8 cellular contexts compared by ENCODE assay signal in genomic region chr15:45586990-45587860, GRCh38. TPM values are rescaled to one million over a fixed set of nuclear protein-coding genes. Genes with fewer than 3 reads are reported as not detected.
A peak's percentile ranks its signal among the peaks of the same experiment; 100 is the strongest.
DNase-seq lines count a peak whose midpoint lies in the region; ATAC-seq, FAIRE-seq and TF ChIP-seq lines count a peak whose summit lies in the region.

A gene with protein sequence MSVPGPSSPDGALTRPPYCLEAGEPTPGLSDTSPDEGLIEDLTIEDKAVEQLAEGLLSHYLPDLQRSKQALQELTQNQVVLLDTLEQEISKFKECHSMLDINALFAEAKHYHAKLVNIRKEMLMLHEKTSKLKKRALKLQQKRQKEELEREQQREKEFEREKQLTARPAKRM (plus strand): TSS chr15:45587379. CDS start chr15:45587444, 65 bp downstream.

- peak; percentile 29; the same call in 1 of the 2 replicates for TF ChIP-seq RAD21 in HepG2 (CRISPR knock-in tag; IDR thresholded peaks at IDR 0.05)

- FAIRE-seq in HepG2 (lab: Jason Lieb, UNC) = peak; percentile 89

- POLR2A ChIA-PET in HepG2 (lab: Yijun Ruan, JAX) = interaction anchor here (0.6 to 2.8 kb wide), 15 partner anchors 9 to 387 kb away, joined by 3 to 27 read pairs (median 4); partner anchors contain the start of genes SLC30A4 and SQOR

- peak; percentile 79 to 84; a peak in 3 of 4 replicates for TF ChIP-seq POLR2A in HepG2 (IDR thresholded peaks at IDR 0.05; ENCODE audit: insufficient read depth in 1 of 2, low read depth in 2 of 2, low read length in 2 of 2)

- DNase-seq in GM19240 (ENCODE audit: insufficient read length, low spot score) (peak; percentile 64), NCI-H69 (lab: John Stamatoyannopoulos, UW) (peak; percentile 96), dermis blood vessel endothelial cell (peak; percentile 94), HepG2 (ENCODE audit: low spot score) (peak; percentile 91)
- peak; percentile 79 to 81 for DNase-seq in activated CD4-positive, alpha-beta T cell treated with anti-CD3 and anti-CD28 coated beads, Interleukin-2, amount 50 U/mL, for 4 hours
- DNase-seq in stimulated activated CD4-positive, alpha-beta T cell treated with anti-CD3 and anti-CD28 coated beads, Interleukin-4, amount 100 ng/mL, for 1 hour = peak; percentile 86

- TF ChIP-seq CTCF in HepG2 (CRISPR knock-in tag; IDR thresholded peaks at IDR 0.05) = no peak

- H3K4me2 ChIP-seq in BLaER1 = peak within 1 kb of the TSS; percentile 91
- H3K4me2 ChIP-seq in HepG2 (ENCODE audit: low read depth, low read length) = peak within 1 kb of the TSS; percentile 91

- 0% methylated on average over 11 of the region's 68 CpGs for WGBS in HepG2 (ENCODE audit: low lambda C conversion rate)

- TF ChIP-seq EP300 in HepG2 (IDR thresholded peaks at IDR 0.05; ENCODE audit: low read depth in 2 of 2, low read length in 2 of 2) (0 out of 4 replicates have a peak, but pooled peaks have one; percentile 8 to 17), HepG2 (CRISPR knock-in tag; IDR thresholded peaks at IDR 0.05; ENCODE audit: borderline replicate concordance) (no peak; the same call in 1 of the 2 replicates)

- no TSS peak for BruUV-seq in HepG2 (replicated peaks; lab: Mats Ljungman, UMichigan)

- peak within 1 kb of the TSS; percentile 43 for H2AFZ ChIP-seq in HepG2 (ENCODE audit: low read length)

- peaks cover 45% of the 10 kb centered on the region for H3K79me2 ChIP-seq in HepG2 (ENCODE audit: insufficient read depth, low read length)

- H3K27ac ChIP-seq in BLaER1 (peak within 1 kb of the TSS; percentile 96), HepG2 (ENCODE audit: extremely low read length, insufficient read depth, low read length) (peak within 1 kb of the TSS; percentile 97)

- CTCF ChIA-PET in HepG2 (lab: Yijun Ruan, JAX; ENCODE audit: low intra/inter-chr PET ratio, low total read pairs) = interaction anchor here (0.6 kb wide), 1 partner anchor 377 kb away, joined by 3 read pairs; no protein-coding TSS in a partner anchor

- ATAC-seq in HG03460 (IDR thresholded peaks at IDR 0.05; ENCODE audit: unreplicated experiment) = peak; percentile 75
- peak; percentile 97 for ATAC-seq in HepG2

- H3K4me3 ChIP-seq in BLaER1 (peak within 1 kb of the TSS; percentile 84), HepG2 (replicated peaks in 1 of 3; ENCODE audit: insufficient read depth in 1 of 3, low read depth in 2 of 3, low read length in 3 of 3) (peak within 1 kb of the TSS; percentile 81 to 96 (median 82))

- H3K9ac ChIP-seq in BLaER1 (peak within 1 kb of the TSS; percentile 92), HepG2 (ENCODE audit: insufficient read depth, low read depth, low read length) (peak within 1 kb of the TSS; percentile 96)

- H4K20me1 ChIP-seq in BLaER1 (peaks cover 14% of the 10 kb centered on the region), HepG2 (ENCODE audit: insufficient read depth, low read length) (no peaks in the 10 kb centered on the region; the same call in 1 of the 2 replicates)

- intact Hi-C loops in HepG2 (cut with micrococcal nuclease; ENCODE audit: unreplicated experiment) = loop anchor here (1.0 to 10.0 kb wide), 3 partner anchors 48 to 385 kb away; partner anchors contain the start of gene SQOR

- H3K4me1 ChIP-seq in BLaER1 (peaks cover 44% of the 10 kb centered on the region), HepG2 (ENCODE audit: insufficient read depth, low read length) (peaks cover 33% of the 10 kb centered on the region)

- 0 out of 2 replicates have a peak, but pooled peaks cover 4% of the 10 kb centered on the region for H3K9me3 ChIP-seq in BLaER1
- no peaks in the 10 kb centered on the region for H3K9me3 ChIP-seq in HepG2 (ENCODE audit: low read length)

- H3K36me3 ChIP-seq in BLaER1 = peaks cover 10% of the 10 kb centered on the region
- peaks cover 0 to 3% of the 10 kb centered on the region in 2 experiments; a peak in 1 of 5 replicates for H3K36me3 ChIP-seq in HepG2 (replicated peaks in 1 of 2; ENCODE audit: control insufficient read depth in 1 of 2, insufficient read depth in 2 of 2, low read length in 2 of 2)

- in situ Hi-C loops in HepG2 (cut with HindIII; ENCODE audit: extremely low pct_ligation_motif_present, low pct_unique_long_range_greater_than_20kb) = loop anchor here (5.0 kb wide), 1 partner anchor 185 kb away; a partner anchor contains a TSS

- H3K27me3 ChIP-seq in BLaER1 (no peaks in the 10 kb centered on the region), HepG2 (ENCODE audit: control insufficient read depth in 1 of 2, insufficient read depth in 2 of 2, low read length in 2 of 2) (no peaks in the 10 kb centered on the region; a peak in 1 of 5 replicates)

TF ChIP-seq in HepG2, 621 proteins besides CTCF, POLR2A, EP300 and RAD21 (continues in another document):
- TF ChIP-seq, protein P1, sequence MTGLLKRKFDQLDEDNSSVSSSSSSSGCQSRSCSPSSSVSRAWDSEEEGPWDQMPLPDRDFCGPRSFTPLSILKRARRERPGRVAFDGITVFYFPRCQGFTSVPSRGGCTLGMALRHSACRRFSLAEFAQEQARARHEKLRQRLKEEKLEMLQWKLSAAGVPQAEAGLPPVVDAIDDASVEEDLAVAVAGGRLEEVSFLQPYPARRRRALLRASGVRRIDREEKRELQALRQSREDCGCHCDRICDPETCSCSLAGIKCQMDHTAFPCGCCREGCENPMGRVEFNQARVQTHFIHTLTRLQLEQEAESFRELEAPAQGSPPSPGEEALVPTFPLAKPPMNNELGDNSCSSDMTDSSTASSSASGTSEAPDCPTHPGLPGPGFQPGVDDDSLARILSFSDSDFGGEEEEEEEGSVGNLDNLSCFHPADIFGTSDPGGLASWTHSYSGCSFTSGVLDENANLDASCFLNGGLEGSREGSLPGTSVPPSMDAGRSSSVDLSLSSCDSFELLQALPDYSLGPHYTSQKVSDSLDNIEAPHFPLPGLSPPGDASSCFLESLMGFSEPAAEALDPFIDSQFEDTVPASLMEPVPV (CRISPR knock-in tag; IDR thresholded peaks at IDR 0.05) = peak; percentile 94
- TF ChIP-seq, protein P2, sequence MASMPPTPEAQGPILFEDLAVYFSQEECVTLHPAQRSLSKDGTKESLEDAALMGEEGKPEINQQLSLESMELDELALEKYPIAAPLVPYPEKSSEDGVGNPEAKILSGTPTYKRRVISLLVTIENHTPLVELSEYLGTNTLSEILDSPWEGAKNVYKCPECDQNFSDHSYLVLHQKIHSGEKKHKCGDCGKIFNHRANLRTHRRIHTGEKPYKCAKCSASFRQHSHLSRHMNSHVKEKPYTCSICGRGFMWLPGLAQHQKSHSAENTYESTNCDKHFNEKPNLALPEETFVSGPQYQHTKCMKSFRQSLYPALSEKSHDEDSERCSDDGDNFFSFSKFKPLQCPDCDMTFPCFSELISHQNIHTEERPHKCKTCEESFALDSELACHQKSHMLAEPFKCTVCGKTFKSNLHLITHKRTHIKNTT (CRISPR knock-in tag; IDR thresholded peaks at IDR 0.05) = no peak
- TF ChIP-seq CBFB (CRISPR knock-in tag; IDR thresholded peaks at IDR 0.05) (peak; percentile 49), ZSCAN22 (CRISPR knock-in tag; IDR thresholded peaks at IDR 0.05) (no peak), CBX2 (IDR thresholded peaks at IDR 0.05; ENCODE audit: low read depth, low read length) (no peak), CBX2 (CRISPR knock-in tag; IDR thresholded peaks at IDR 0.05; ENCODE audit: low read depth) (no peak), MYPOP (CRISPR knock-in tag; IDR thresholded peaks at IDR 0.05) (peak; percentile 72), DNMT1 (CRISPR knock-in tag; IDR thresholded peaks at IDR 0.05) (no peak; the same call in 1 of the 2 replicates), TCF12 (IDR thresholded peaks at IDR 0.05) (no peak), TCF12 (CRISPR knock-in tag; IDR thresholded peaks at IDR 0.05) (no peak), ZNF34 (CRISPR knock-in tag; IDR thresholded peaks at IDR 0.05; ENCODE audit: borderline replicate concordance) (no peak), ZNF234 (CRISPR knock-in tag; conservative IDR thresholded peaks at IDR 0.05) (no peak), NRL (CRISPR knock-in tag; IDR thresholded peaks at IDR 0.05; ENCODE audit: borderline replicate concordance) (peak; percentile 92; the same call in 1 of the 2 replicates), MTA1 (CRISPR knock-in tag; IDR thresholded peaks at IDR 0.05; ENCODE audit: borderline replicate concordance) (peak; percentile 89), SMARCE1 (IDR thresholded peaks at IDR 0.05; ENCODE audit: borderline replicate concordance) (no peak)

RNA-seq across cellular contexts. Expression of the gene that starts here (rescaled TPM):
- 63.8 and 79.3 TPM in 2 replicates for total RNA-seq in dermis blood vessel endothelial cell
- 44.3 and 67.5 TPM in 2 replicates for total RNA-seq in HepG2 (2016; rRNA removed; fragmentation: Illumina TruSeq; extraction: Trizol)
- 9.7 and 14.1 TPM in 2 replicates for total RNA-seq in HepG2 (2016; cell fraction: cytosol; rRNA removed; fragmentation: Illumina TruSeq; extraction: Trizol; ENCODE audit: low read depth)
- total RNA-seq in HepG2 (2016; cell fraction: insoluble cytoplasmic fraction; rRNA removed; fragmentation: Illumina TruSeq; extraction: Trizol) = 45.6 and 82.4 TPM in 2 replicates
- 37.2 and 39.9 TPM in 2 replicates for total RNA-seq in HepG2 (2016; cell fraction: membrane; rRNA removed; fragmentation: Illumina TruSeq; extraction: Trizol)
- 21.7 and 23.9 TPM in 2 replicates for total RNA-seq in HepG2 (2016; cell fraction: nucleus; rRNA removed; fragmentation: Illumina TruSeq; extraction: Trizol)
- polyA plus RNA-seq in HepG2 (2011; rRNA removed) = 10.0 and 11.8 TPM in 2 replicates
- 7.2 and 9.3 TPM in 2 replicates for polyA plus RNA-seq in HepG2 (2011; cell fraction: cytosol; rRNA removed)
- 5.0 and 5.5 TPM in 2 replicates for polyA plus RNA-seq in HepG2 (2011; cell fraction: nucleus; rRNA removed)
- polyA plus RNA-seq in HepG2 (2012) = 31.1 and 38.9 TPM in 2 replicates
- polyA plus RNA-seq in HepG2 (2016; cell fraction: cytosol; fragmentation: Illumina TruSeq; extraction: Trizol; ENCODE audit: low read depth) = 4.7 and 5.4 TPM in 2 replicates
- 54.5 and 55.8 TPM in 2 replicates for polyA plus RNA-seq in HepG2 (2016; cell fraction: insoluble cytoplasmic fraction; fragmentation: Illumina TruSeq; extraction: Trizol; ENCODE audit: low read depth)
- 16.2 and 20.1 TPM in 2 replicates for polyA plus RNA-seq in HepG2 (2016; cell fraction: membrane; fragmentation: Illumina TruSeq; extraction: Trizol; ENCODE audit: low read depth)
- 27.7 and 30.6 TPM in 2 replicates for polyA plus RNA-seq in HepG2 (2016; cell fraction: nucleus; fragmentation: Illumina TruSeq; extraction: Trizol; ENCODE audit: insufficient read depth, low read depth)
- polyA minus RNA-seq in HepG2 (2011; rRNA and poly(A)+ RNA removed; ENCODE audit: low replicate concordance) = 11.2 and 14.4 TPM in 2 replicates
- 15.0 and 20.2 TPM in 2 replicates for polyA minus RNA-seq in HepG2 (2011; cell fraction: cytosol; rRNA and poly(A)+ RNA removed)
- polyA minus RNA-seq in HepG2 (2011; cell fraction: nucleus; rRNA and poly(A)+ RNA removed) = 11.6 and 13.8 TPM in 2 replicates

Comparison
In these comparisons a context has a peak if more than half of its experiments do, and no peak if none do; other contexts are left out.
1. Peak in every context shown above with its lines: DNase-seq, ATAC-seq, H3K4me3 ChIP-seq and H3K27ac ChIP-seq.